ENCODE assay signal across 11 cellular contexts in genomic region chr15:51286816-51287215, GRCh38. TPM values are rescaled to one million over a fixed set of nuclear protein-coding genes. Genes with fewer than 3 reads are reported as not detected.
A peak's percentile ranks its signal among the peaks of the same experiment; 100 is the strongest.
DNase-seq lines count a peak whose midpoint lies in the region; ATAC-seq, FAIRE-seq and TF ChIP-seq lines count a peak whose summit lies in the region.
"Had no signal": no experiment of that assay in that cellular context is flagged by ENCODE, and none has a peak within 500 bp of the region (broad histone marks: within the 10 kb centered on the region; RNA-seq: fewer than 3 reads in every experiment).

No MANE protein-coding gene starts in this region.

- H3K9me3 ChIP-seq in Peyer's patch = no peaks in the 10 kb centered on the region
- H3K9me3 ChIP-seq in kidney (ENCODE audit: control insufficient read depth in 1 of 2, low read length in 2 of 2) = no peaks in the 10 kb centered on the region
- H3K9me3 ChIP-seq: tibial artery had no signal

- no peak overlapping the region for H3K4me3 ChIP-seq in Peyer's patch
- no peak overlapping the region for H3K4me3 ChIP-seq in foreskin fibroblast (ENCODE audit: low read depth in 1 of 2, low read length in 2 of 2)
- no peak overlapping the region for H3K4me3 ChIP-seq in kidney (ENCODE audit: low read length in 2 of 2)
- H3K4me3 ChIP-seq: tibial artery had no signal

- no peak overlapping the region for H3K9ac ChIP-seq in kidney (ENCODE audit: low read length in 2 of 2)

- TF ChIP-seq CTCF in GM12874 (IDR thresholded peaks at IDR 0.05; ENCODE audit: insufficient read depth, low read depth, low read length) (peak; percentile 26), Peyer's patch (IDR thresholded peaks at IDR 0.05) (no peak), foreskin fibroblast (IDR thresholded peaks at IDR 0.05; ENCODE audit: low read depth, low read length) (no peak), kidney (IDR thresholded peaks at IDR 0.05; ENCODE audit: borderline replicate concordance, extremely low read depth, insufficient read depth) (no peak)

- DNase-seq in COR-L47 (lab: John Stamatoyannopoulos, UW) (peak; percentile 33), RPMI8226 (peak; percentile 57), left ventricle myocardium superior (peak; percentile 61), Peyer's patch (no peak), foreskin fibroblast (no peak), NCI-H128 (lab: John Stamatoyannopoulos, UW; ENCODE audit: unreplicated experiment) (no peak), kidney (no peak)
- DNase-seq: activated naive CD8-positive, alpha-beta T cell treated with anti-CD3 and anti-CD28 coated beads, Interleukin-2, amount 10 ng/mL, durations not matched to agents 7 days and 5 days; effector CD8-positive, alpha-beta T cell; tibial artery had no signal

- H3K36me3 ChIP-seq in Peyer's patch = no peaks in the 10 kb centered on the region
- H3K36me3 ChIP-seq in kidney (ENCODE audit: control insufficient read depth in 1 of 2, insufficient read depth in 2 of 2, low read length in 2 of 2) = no peaks in the 10 kb centered on the region
- H3K36me3 ChIP-seq: tibial artery had no signal

- no peak for TF ChIP-seq POLR2A in Peyer's patch (IDR thresholded peaks at IDR 0.05)

- no peaks in the 10 kb centered on the region for H3K27me3 ChIP-seq in Peyer's patch
- H3K27me3 ChIP-seq: tibial artery had no signal

- no peak for FAIRE-seq in kidney (lab: Jason Lieb, UNC)

- H3K4me1 ChIP-seq in Peyer's patch (peaks cover 0 to 14% (median 0%) of the 10 kb centered on the region in 4 donors), kidney (ENCODE audit: control insufficient read depth in 1 of 2, insufficient read depth in 1 of 2, low read depth in 1 of 2, low read length in 2 of 2) (no peaks in the 10 kb centered on the region)

- H3K27ac ChIP-seq in Peyer's patch (no peak overlapping the region), kidney (ENCODE audit: low read depth in 2 of 2, low read length in 2 of 2) (no peak overlapping the region)
- H3K27ac ChIP-seq: tibial artery had no signal

- ATAC-seq in left ventricle myocardium superior = peak; percentile 74

- intact Hi-C loops in left ventricle myocardium superior (cut with micrococcal nuclease) (no loop called here), kidney (cut with DNase I) (no loop called here)

RNA-seq across cellular contexts. Expression of gene CYP19A1, which starts 51.6 kb away (rescaled TPM):
- total RNA-seq in left ventricle myocardium superior (0.55 TPM), Peyer's patch (under 1 TPM in 1 of 4 donors, not detected in 3; 0.83 TPM), kidney (0.50 TPM)
- polyA plus RNA-seq in kidney (ENCODE audit: insufficient read depth, low read depth, low replicate concordance) = not detected
- total RNA-seq: activated naive CD8-positive, alpha-beta T cell treated with anti-CD3 and anti-CD28 coated beads, Interleukin-2, amount 10 ng/mL, durations not matched to agents 7 days and 5 days had no signal

RNA-seq across cellular contexts. Expression of gene GLDN, which starts 54.6 kb away (rescaled TPM):
- total RNA-seq in left ventricle myocardium superior (10.8 TPM), Peyer's patch (under 1 TPM in 2 of 4 donors, not detected in 2; 0.13 to 0.18 TPM), kidney (4.0 TPM)
- 0.71 TPM for polyA plus RNA-seq in kidney (ENCODE audit: insufficient read depth, low read depth, low replicate concordance)
- total RNA-seq: activated naive CD8-positive, alpha-beta T cell treated with anti-CD3 and anti-CD28 coated beads, Interleukin-2, amount 10 ng/mL, durations not matched to agents 7 days and 5 days had no signal

Comparison
In these comparisons a context has a peak if more than half of its experiments do, and no peak if none do; other contexts are left out.
1. DNase-seq: peak in COR-L47 (single experiment), RPMI8226 (single experiment) and left ventricle myocardium superior (single experiment); none in Peyer's patch (0 of 3), foreskin fibroblast (0 of 2), NCI-H128 (single experiment) and kidney (single experiment).